In genomic region chr3:134364936-134365765, GRCh38 we compare ENCODE assay signal across 8 cellular contexts. TPM values are rescaled to one million over a fixed set of nuclear protein-coding genes. Genes with fewer than 3 reads are reported as not detected.
DNase-seq lines count a peak whose midpoint lies in the region; ATAC-seq and TF ChIP-seq lines count a peak whose summit lies in the region.

No MANE protein-coding gene starts in this region.

- H3K4me2 ChIP-seq in DND-41 (ENCODE audit: insufficient read depth, low read length): peak overlapping the region; percentile 75

- H3K27me3 Mint-ChIP-seq in osteocyte (ENCODE audit: unreplicated experiment): no peaks in the 10 kb centered on the region

- ATAC-seq in DND-41 (ENCODE audit: insufficient read depth, low read depth) (peak; percentile 85), HG03139 (IDR thresholded peaks at IDR 0.05; ENCODE audit: unreplicated experiment) (no peak), foreskin keratinocyte (no peak), GM18498 (IDR thresholded peaks at IDR 0.05; ENCODE audit: unreplicated experiment) (no peak)

- peak overlapping the region in 1 of 2 experiments; percentile 56; a peak in 2 of 4 replicates for H3K4me3 ChIP-seq in DND-41 (ENCODE audit: low read depth in 1 of 2, low read length in 2 of 2)
- H3K4me3 ChIP-seq in effector memory CD4-positive, alpha-beta T cell (ENCODE audit: insufficient read depth, low read depth, low read length, poor library complexity, severe bottlenecking): peak overlapping the region; percentile 61

- peaks cover 55% of the 10 kb centered on the region for H3K36me3 Mint-ChIP-seq in osteocyte (ENCODE audit: unreplicated experiment)

- H3K9me3 Mint-ChIP-seq in osteocyte (ENCODE audit: unreplicated experiment): no peaks in the 10 kb centered on the region

- H3K27ac ChIP-seq in DND-41 (ENCODE audit: low read length) (peak overlapping the region; percentile 86), foreskin keratinocyte (no peak overlapping the region)
- H3K27ac ChIP-seq in effector memory CD4-positive, alpha-beta T cell (ENCODE audit: insufficient read depth, low read length, poor library complexity, severe bottlenecking): no peak overlapping the region

- peaks cover 28% of the 10 kb centered on the region for H3K4me1 ChIP-seq in DND-41 (ENCODE audit: insufficient read depth, low read length)
- H3K4me1 ChIP-seq in effector memory CD4-positive, alpha-beta T cell (ENCODE audit: control insufficient read depth, insufficient read depth, low read length, poor library complexity, severe bottlenecking): peaks cover 23% of the 10 kb centered on the region
- H3K4me1 ChIP-seq in foreskin keratinocyte: peaks cover 38% of the 10 kb centered on the region

- peak overlapping the region; percentile 36 for H3K4me3 Mint-ChIP-seq in osteocyte (ENCODE audit: unreplicated experiment)

- H3K79me2 ChIP-seq in DND-41 (ENCODE audit: insufficient read depth, low read length): no peaks in the 10 kb centered on the region

- H3K4me1 Mint-ChIP-seq in osteocyte (ENCODE audit: unreplicated experiment): peaks cover 86% of the 10 kb centered on the region

- H3K9me3 ChIP-seq in DND-41 (ENCODE audit: insufficient read depth, low read length, severe bottlenecking): no peaks in the 10 kb centered on the region
- no peaks in the 10 kb centered on the region for H3K9me3 ChIP-seq in effector memory CD4-positive, alpha-beta T cell (ENCODE audit: control insufficient read depth, low read length)

- H3K27me3 ChIP-seq in DND-41 (ENCODE audit: insufficient read depth, low read length, poor library complexity) (no peaks in the 10 kb centered on the region), foreskin keratinocyte (no peaks in the 10 kb centered on the region)
- no peaks in the 10 kb centered on the region for H3K27me3 ChIP-seq in effector memory CD4-positive, alpha-beta T cell (replicated peaks; ENCODE audit: control insufficient read depth, insufficient read depth, low read length, poor library complexity, severe bottlenecking)

- no peaks in the 10 kb centered on the region; the same call in 1 of the 2 replicates for H4K20me1 ChIP-seq in DND-41 (ENCODE audit: insufficient read depth, low read length)

- peak overlapping the region; percentile 71; the same call in 1 of the 2 replicates for H2AFZ ChIP-seq in DND-41 (ENCODE audit: low read depth, low read length)

- H3K9ac ChIP-seq in DND-41 (ENCODE audit: low read depth, low read length): peak overlapping the region; percentile 54

- H3K36me3 ChIP-seq in DND-41 (ENCODE audit: insufficient read depth, low read length): no peaks in the 10 kb centered on the region
- no peaks in the 10 kb centered on the region for H3K36me3 ChIP-seq in effector memory CD4-positive, alpha-beta T cell (ENCODE audit: control insufficient read depth, insufficient read depth, low read length)

- TF ChIP-seq CTCF in DND-41 (IDR thresholded peaks at IDR 0.05; ENCODE audit: borderline replicate concordance, extremely low read depth, low read length, poor library complexity, severe bottlenecking): no peak
- no peak for TF ChIP-seq CTCF in osteocyte (IDR thresholded peaks at IDR 0.05)
- TF ChIP-seq CTCF in foreskin keratinocyte (conservative IDR thresholded peaks at IDR 0.05): no peak

- H3K27ac Mint-ChIP-seq in osteocyte (ENCODE audit: unreplicated experiment): peak overlapping the region; percentile 94

- DNase-seq in DND-41 (peak; percentile 83), M059J (ENCODE audit: low read depth) (peak; percentile 58), osteocyte (ENCODE audit: extremely low spot score, unreplicated experiment) (no peak), foreskin keratinocyte (no peak)
- DNase-seq in effector memory CD4-positive, alpha-beta T cell: no peak
- DNase-seq in activated CD4-positive, CD25-positive, alpha-beta regulatory T cell treated with anti-CD3 and anti-CD28 coated beads, Interleukin-2, amount 50 U/mL, for 72 hours: no peak

RNA-seq across cellular contexts. Expression of gene AMOTL2, which starts 9.1 kb away (rescaled TPM):
- total RNA-seq in M059J (2014; rRNA removed; shearing (Covaris generic)): 71.9 and 96.1 TPM in 2 replicates
- total RNA-seq in osteocyte (195 and 199 TPM in 2 replicates), foreskin keratinocyte (79.5 and 86.7 TPM in 2 replicates)
- 22.1 and 29.6 TPM in 2 replicates for polyA plus RNA-seq in foreskin keratinocyte

Comparison
In these comparisons a context has a peak if more than half of its experiments do, and no peak if none do; other contexts are left out.
1. DNase-seq: peak in DND-41 (single experiment) and M059J (single experiment); none in effector memory CD4-positive, alpha-beta T cell (0 of 3), osteocyte (single experiment), foreskin keratinocyte (0 of 2) and activated CD4-positive, CD25-positive, alpha-beta regulatory T cell treated with anti-CD3 and anti-CD28 coated beads, Interleukin-2, amount 50 U/mL, for 72 hours (single experiment).